8 cellular contexts compared by ENCODE assay signal in the genomic region with DNA sequence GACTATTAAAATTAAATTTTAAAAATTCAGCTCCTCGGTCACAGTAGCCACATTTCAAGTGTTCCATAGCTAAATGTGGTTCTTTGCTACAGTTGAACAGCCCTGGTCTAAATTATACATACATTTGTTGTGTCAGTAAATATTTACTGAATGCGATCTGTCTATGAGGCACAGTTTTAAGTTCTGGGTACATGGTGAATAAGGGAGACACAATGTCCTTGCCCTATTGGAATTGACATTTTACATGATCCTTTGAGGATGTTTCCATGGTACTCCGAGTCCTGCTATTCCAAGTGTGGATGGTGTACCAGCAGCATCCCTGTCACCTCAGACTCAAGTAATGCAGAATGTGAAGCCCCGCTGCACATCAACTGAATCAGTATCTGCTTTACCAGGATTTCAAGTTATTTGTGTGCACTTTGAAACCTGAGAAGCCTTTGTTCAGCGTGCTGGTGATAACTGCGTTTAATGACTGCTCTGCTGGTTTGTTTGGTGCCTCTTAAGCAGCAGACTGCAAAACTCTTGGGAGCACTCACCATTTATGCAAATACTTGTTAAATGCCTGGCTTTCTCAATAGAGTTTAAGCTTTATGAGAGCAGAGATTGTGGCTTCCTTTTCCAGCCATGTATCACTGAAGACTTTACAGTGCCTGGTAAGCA. TPM values are rescaled to one million over a fixed set of nuclear protein-coding genes. Genes with fewer than 3 reads are reported as not detected.
DNase-seq lines count a peak whose midpoint lies in the region; ATAC-seq and TF ChIP-seq lines count a peak whose summit lies in the region.

No MANE protein-coding gene starts in this region.

- peaks cover 45% of the 10 kb centered on the region for H3K4me1 Mint-ChIP-seq in stimulated activated naive CD8-positive, alpha-beta T cell treated with anti-CD3 and anti-CD28 coated beads, Interleukin-15, Interleukin-2, amounts not matched to agents 100 ng/mL and 50 ng/mL, for 24 hours (ENCODE audit: low read depth)
- peaks cover 28 to 40% of the 10 kb centered on the region in 2 donors for H3K4me1 Mint-ChIP-seq in stimulated activated naive B cell treated with anti-CD40 and anti-IgM and Interleukin-4, amounts not matched to agents 10 μg/mL and 1 μg/mL and 100 μg/mL, for 72 hours

- peaks cover 15% of the 10 kb centered on the region for H3K27me3 Mint-ChIP-seq in stimulated activated naive CD8-positive, alpha-beta T cell treated with anti-CD3 and anti-CD28 coated beads, Interleukin-15, Interleukin-2, amounts not matched to agents 100 ng/mL and 50 ng/mL, for 24 hours
- peaks cover 0 to 4% of the 10 kb centered on the region in 2 donors for H3K27me3 Mint-ChIP-seq in stimulated activated naive B cell treated with anti-CD40 and anti-IgM and Interleukin-4, amounts not matched to agents 10 μg/mL and 1 μg/mL and 100 μg/mL, for 72 hours

- peaks cover 8% of the 10 kb centered on the region; the same call in 1 of the 2 replicates for H3K36me3 ChIP-seq in RWPE2 (ENCODE audit: low read depth)
- no peaks in the 10 kb centered on the region for H3K36me3 ChIP-seq in gastroesophageal sphincter

- H3K4me1 ChIP-seq in RWPE2 (ENCODE audit: insufficient read depth, poor library complexity, severe bottlenecking) (peaks cover 7% of the 10 kb centered on the region), gastroesophageal sphincter (peaks cover 0 to 38% (median 10%) of the 10 kb centered on the region in 3 donors)

- DNase-seq in stimulated activated naive CD8-positive, alpha-beta T cell treated with anti-CD3 and anti-CD28 coated beads, Interleukin-15, Interleukin-2, amounts not matched to agents 100 U/mL and 50 U/mL, for 24 hours: no peak
- DNase-seq in RWPE2 (ENCODE audit: low spot score) (no peak), NCI-H82 (lab: John Stamatoyannopoulos, UW) (no peak)
- DNase-seq in stimulated activated naive B cell treated with anti-CD40 and anti-IgM and Interleukin-4, amounts not matched to agents 10 μg/mL and 1 μg/mL and 100 μg/mL, for 72 hours: no peak
- DNase-seq in effector CD8-positive, alpha-beta T cell (lab: John Stamatoyannopoulos, UW): no peak

- peaks cover 28% of the 10 kb centered on the region for H3K36me3 Mint-ChIP-seq in stimulated activated naive CD8-positive, alpha-beta T cell treated with anti-CD3 and anti-CD28 coated beads, Interleukin-15, Interleukin-2, amounts not matched to agents 100 ng/mL and 50 ng/mL, for 24 hours (ENCODE audit: low read depth)
- H3K36me3 Mint-ChIP-seq in stimulated activated naive B cell treated with anti-CD40 and anti-IgM and Interleukin-4, amounts not matched to agents 10 μg/mL and 1 μg/mL and 100 μg/mL, for 72 hours: peaks cover 24 to 32% of the 10 kb centered on the region in 2 donors

- peak overlapping the region; percentile 88 for H3K4me3 Mint-ChIP-seq in stimulated activated naive CD8-positive, alpha-beta T cell treated with anti-CD3 and anti-CD28 coated beads, Interleukin-15, Interleukin-2, amounts not matched to agents 100 ng/mL and 50 ng/mL, for 24 hours
- H3K4me3 Mint-ChIP-seq in stimulated activated naive B cell treated with anti-CD40 and anti-IgM and Interleukin-4, amounts not matched to agents 10 μg/mL and 1 μg/mL and 100 μg/mL, for 72 hours: peak overlapping the region; percentile 22 to 62

- H3K27ac Mint-ChIP-seq in stimulated activated naive CD8-positive, alpha-beta T cell treated with anti-CD3 and anti-CD28 coated beads, Interleukin-15, Interleukin-2, amounts not matched to agents 100 ng/mL and 50 ng/mL, for 24 hours: peak overlapping the region; percentile 57
- no peak overlapping the region for H3K27ac Mint-ChIP-seq in stimulated activated naive B cell treated with anti-CD40 and anti-IgM and Interleukin-4, amounts not matched to agents 10 μg/mL and 1 μg/mL and 100 μg/mL, for 72 hours

- H3K27ac ChIP-seq in RWPE2 (ENCODE audit: poor library complexity, severe bottlenecking) (peak overlapping the region; percentile 31), gastroesophageal sphincter (peak overlapping the region in 3 of 4 donors; percentile 71 to 88 (median 86))

- H3K4me3 ChIP-seq in RWPE2 (ENCODE audit: severe bottlenecking) (peak overlapping the region; percentile 96), gastroesophageal sphincter (peak overlapping the region; percentile 65 to 89)

- no peak for ATAC-seq in stimulated activated naive CD8-positive, alpha-beta T cell treated with anti-CD3 and anti-CD28 coated beads, Interleukin-15, Interleukin-2, amounts not matched to agents 100 U/mL and 50 U/mL, for 24 hours
- peak; percentile 14; the same call in 1 of the 3 replicates for ATAC-seq in RWPE2 (ENCODE audit: low read depth)
- no peak for ATAC-seq in gastroesophageal sphincter
- ATAC-seq in stimulated activated naive B cell treated with anti-CD40 and anti-IgM and Interleukin-4, amounts not matched to agents 10 μg/mL and 1 μg/mL and 100 μg/mL, for 72 hours (replicated peaks): no peak
- no peak for ATAC-seq in GM19395 (IDR thresholded peaks at IDR 0.05; ENCODE audit: unreplicated experiment)

- no peak for TF ChIP-seq EP300 in gastroesophageal sphincter (IDR thresholded peaks at IDR 0.05)

- H3K9me3 ChIP-seq in RWPE2 (ENCODE audit: severe bottlenecking) (peaks cover 8% of the 10 kb centered on the region), gastroesophageal sphincter (peaks cover 0 to 9% (median 0%) of the 10 kb centered on the region in 3 donors)

- no peak for TF ChIP-seq POLR2A in gastroesophageal sphincter (IDR thresholded peaks at IDR 0.05)

- TF ChIP-seq CTCF in RWPE2 (IDR thresholded peaks at IDR 0.05; ENCODE audit: poor library complexity, severe bottlenecking): no peak
- no peak for TF ChIP-seq CTCF in gastroesophageal sphincter (IDR thresholded peaks at IDR 0.05)

- H3K9me3 Mint-ChIP-seq in stimulated activated naive CD8-positive, alpha-beta T cell treated with anti-CD3 and anti-CD28 coated beads, Interleukin-15, Interleukin-2, amounts not matched to agents 100 ng/mL and 50 ng/mL, for 24 hours: peaks cover 4% of the 10 kb centered on the region
- peaks cover 5% of the 10 kb centered on the region in 2 donors for H3K9me3 Mint-ChIP-seq in stimulated activated naive B cell treated with anti-CD40 and anti-IgM and Interleukin-4, amounts not matched to agents 10 μg/mL and 1 μg/mL and 100 μg/mL, for 72 hours

- 49 to 77% methylated on average over 5 to 6 of the region's 6 CpGs for WGBS in gastroesophageal sphincter (ENCODE audit: low coverage in 1 of 2), 2 donors

- H3K27me3 ChIP-seq in RWPE2 (ENCODE audit: insufficient read depth, poor library complexity, severe bottlenecking): no peaks in the 10 kb centered on the region
- no peaks in the 10 kb centered on the region for H3K27me3 ChIP-seq in gastroesophageal sphincter

RNA-seq across cellular contexts. Expression of gene GALNT1, which starts 1.5 kb away (rescaled TPM):
- total RNA-seq in gastroesophageal sphincter: 10 to 100 TPM; 38.7 to 52.1 (median 46.8) TPM
